34 cellular contexts compared by ENCODE assay signal in genomic region chr18:29549759-29550158, GRCh38.
"Had no signal": no experiment of that assay in that cellular context is flagged by ENCODE, and none has a peak within 500 bp of the region (broad histone marks: within the 10 kb centered on the region; RNA-seq: fewer than 3 reads in every experiment).

No MANE protein-coding gene starts in this region.

- H3K4me2 ChIP-seq: KMS-11 had no signal

- H3K27ac ChIP-seq: KMS-11 had no signal

- H3K36me3 ChIP-seq: MG63 had no signal

- H3K4me3 ChIP-seq: MG63 had no signal

- DNase-seq: Karpas-422, Kasumi-1, KBM-7, KG1, MG63, MM.1S, MV-4-11, NCI-H1048, NCI-H1092, NCI-H1092 treated with DMSO at 0.1 percent for 48 hours, NCI-H1105, NCI-H1105 treated with DMSO at 0.1 percent for 48 hours, NCI-H1417, NCI-H1417 treated with DMSO at 0.1 percent for 48 hours, NCI-H1436, NCI-H1436 treated with DMSO at 0.1 percent for 48 hours, NCI-H146, NCI-H1694, NCI-H1694 treated with DMSO at 0.1 percent for 48 hours, NCI-H187, NCI-H187 treated with DMSO at 0.1 percent for 48 hours, NCI-H1930, NCI-H2029, NCI-H2029 treated with DMSO at 0.1 percent for 48 hours, NCI-H2081, NCI-H2081 treated with DMSO at 0.1 percent for 48 hours, NCI-H2107, NCI-H2171, NCI-H2171 treated with DMSO at 0.1 percent for 48 hours, NCI-H226, NCI-H345, NCI-H446, NCI-H446 treated with DMSO at 0.1 percent for 48 hours had no signal

- H3K9me3 ChIP-seq: MG63 had no signal

- H3K27me3 ChIP-seq: MG63 had no signal

- H3K9ac ChIP-seq: KMS-11 had no signal
